1 cellular context compared by ENCODE assay signal in the genomic region with DNA sequence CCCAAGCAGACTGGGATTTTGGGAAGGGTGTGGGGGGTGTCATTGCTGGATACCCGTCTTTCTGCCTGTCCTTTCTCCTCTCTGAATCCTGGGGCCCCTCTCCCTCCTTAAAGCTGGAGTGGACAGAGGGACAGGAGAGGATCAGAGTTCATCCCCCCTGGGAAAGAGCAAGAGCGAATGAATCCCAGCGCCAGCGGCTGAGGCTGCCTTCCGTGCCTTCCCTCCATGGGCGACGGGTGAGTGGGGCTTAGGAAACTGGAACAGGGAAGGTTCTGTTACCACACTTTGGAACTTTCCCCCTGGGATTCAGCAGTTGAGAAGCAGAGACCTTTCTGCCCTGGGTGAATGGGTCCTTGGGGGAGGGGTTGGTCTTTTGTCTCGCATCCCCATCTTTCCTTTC.
TF ChIP-seq lines count a peak whose summit lies in the region.

No MANE protein-coding gene starts in this region.

TF ChIP-seq in H1, 55 proteins besides CTCF, POLR2A, EP300 and RAD21:
- TF ChIP-seq GABPA (IDR thresholded peaks at IDR 0.05; ENCODE audit: borderline replicate concordance, insufficient read depth, low read length) (no peak), MAFK (IDR thresholded peaks at IDR 0.05; ENCODE audit: low read depth, low read length) (no peak), SP1 (IDR thresholded peaks at IDR 0.05; ENCODE audit: low read depth, low read length) (no peak), HDAC6 (IDR thresholded peaks at IDR 0.05; ENCODE audit: low read depth, low read length) (no peak), GTF2F1 (IDR thresholded peaks at IDR 0.05; ENCODE audit: borderline replicate concordance, low read depth, low read length) (no peak), NRF1 (IDR thresholded peaks at IDR 0.05; ENCODE audit: low read depth, low read length) (no peak), ZNF274 (IDR thresholded peaks at IDR 0.05; ENCODE audit: borderline replicate concordance, extremely low read depth, low read length) (no peak), CEBPB (IDR thresholded peaks at IDR 0.05; ENCODE audit: low read depth, low read length) (no peak), RFX5 (IDR thresholded peaks at IDR 0.05; ENCODE audit: borderline replicate concordance, low read depth, low read length) (no peak), CHD2 (IDR thresholded peaks at IDR 0.05; ENCODE audit: low read length) (no peak), CBX8 (IDR thresholded peaks at IDR 0.05; ENCODE audit: borderline replicate concordance, low read depth, low read length) (no peak), NANOG (IDR thresholded peaks at IDR 0.05; ENCODE audit: insufficient read depth, low read depth, low read length, poor library complexity, severe bottlenecking) (no peak), SAP30 (IDR thresholded peaks at IDR 0.05; ENCODE audit: insufficient read depth, insufficient replicate concordance, low read length) (no peak), POLR2AphosphoS5 (IDR thresholded peaks at IDR 0.05; ENCODE audit: low read depth, low read length) (no peak), KDM4A (IDR thresholded peaks at IDR 0.05; ENCODE audit: low read depth, low read length, severe bottlenecking) (no peak), BRCA1 (IDR thresholded peaks at IDR 0.05; ENCODE audit: low read depth, low read length) (no peak), EZH2 (IDR thresholded peaks at IDR 0.05; ENCODE audit: low read depth, low read length, severe bottlenecking) (no peak)
